Comparison of ENCODE assay signal across 8 cellular contexts in the genomic region with DNA sequence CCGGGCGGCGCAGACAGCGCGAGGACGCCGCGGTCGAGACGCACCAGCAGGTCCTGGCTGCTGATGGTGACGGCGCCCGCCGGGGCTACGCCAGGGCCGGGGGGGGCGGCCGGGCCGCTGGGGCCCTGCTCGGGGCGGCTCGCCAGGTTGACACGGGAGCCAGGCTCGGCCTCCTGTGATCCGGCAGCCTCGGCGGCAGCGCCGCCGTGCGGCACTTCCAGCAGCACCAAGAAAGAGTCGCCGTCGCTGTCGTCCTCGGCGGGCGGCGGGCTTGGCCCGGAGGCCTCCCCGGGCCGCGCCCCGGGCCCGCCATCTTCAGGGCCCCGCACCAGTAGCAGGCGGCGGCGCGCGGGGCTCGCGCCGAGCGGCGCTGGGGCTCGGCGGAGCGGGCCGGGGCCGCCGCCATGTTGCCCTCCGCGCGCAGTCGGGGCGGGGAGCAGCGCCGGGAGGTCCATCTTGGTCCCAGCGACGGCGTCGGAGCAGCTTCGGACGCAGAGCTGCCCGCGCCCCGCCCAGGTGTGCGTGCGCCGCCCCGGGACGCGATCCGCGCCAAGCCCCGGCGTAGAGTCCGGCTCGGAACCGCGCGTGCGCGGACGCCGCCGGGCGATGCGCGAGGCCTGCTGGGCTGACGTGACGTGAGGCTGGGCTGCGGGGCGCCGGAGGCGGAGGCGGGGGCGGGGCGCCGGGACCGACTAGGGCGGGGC. TPM values are rescaled to one million over a fixed set of nuclear protein-coding genes. Genes with fewer than 3 reads are reported as not detected.
DNase-seq lines count a peak whose midpoint lies in the region; ATAC-seq and TF ChIP-seq lines count a peak whose summit lies in the region.

A gene with protein sequence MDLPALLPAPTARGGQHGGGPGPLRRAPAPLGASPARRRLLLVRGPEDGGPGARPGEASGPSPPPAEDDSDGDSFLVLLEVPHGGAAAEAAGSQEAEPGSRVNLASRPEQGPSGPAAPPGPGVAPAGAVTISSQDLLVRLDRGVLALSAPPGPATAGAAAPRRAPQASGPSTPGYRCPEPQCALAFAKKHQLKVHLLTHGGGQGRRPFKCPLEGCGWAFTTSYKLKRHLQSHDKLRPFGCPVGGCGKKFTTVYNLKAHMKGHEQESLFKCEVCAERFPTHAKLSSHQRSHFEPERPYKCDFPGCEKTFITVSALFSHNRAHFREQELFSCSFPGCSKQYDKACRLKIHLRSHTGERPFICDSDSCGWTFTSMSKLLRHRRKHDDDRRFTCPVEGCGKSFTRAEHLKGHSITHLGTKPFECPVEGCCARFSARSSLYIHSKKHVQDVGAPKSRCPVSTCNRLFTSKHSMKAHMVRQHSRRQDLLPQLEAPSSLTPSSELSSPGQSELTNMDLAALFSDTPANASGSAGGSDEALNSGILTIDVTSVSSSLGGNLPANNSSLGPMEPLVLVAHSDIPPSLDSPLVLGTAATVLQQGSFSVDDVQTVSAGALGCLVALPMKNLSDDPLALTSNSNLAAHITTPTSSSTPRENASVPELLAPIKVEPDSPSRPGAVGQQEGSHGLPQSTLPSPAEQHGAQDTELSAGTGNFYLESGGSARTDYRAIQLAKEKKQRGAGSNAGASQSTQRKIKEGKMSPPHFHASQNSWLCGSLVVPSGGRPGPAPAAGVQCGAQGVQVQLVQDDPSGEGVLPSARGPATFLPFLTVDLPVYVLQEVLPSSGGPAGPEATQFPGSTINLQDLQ (minus strand): TSS at position 481 of the 704 bp plus-strand sequence. CDS start 26 bp downstream, at position 455.

- H3K9me3 Mint-ChIP-seq in CD4-positive, CD25-positive, alpha-beta regulatory T cell = no peaks in the 10 kb centered on the region

- H3K36me3 ChIP-seq in CD4-positive, CD25-positive, alpha-beta regulatory T cell (ENCODE audit: control insufficient read depth, insufficient read depth, low read length) = peaks cover 16% of the 10 kb centered on the region
- H3K36me3 ChIP-seq in right lobe of liver = peaks cover 3 to 11% (median 8%) of the 10 kb centered on the region in 4 donors

- H3K27ac ChIP-seq in CD4-positive, CD25-positive, alpha-beta regulatory T cell (ENCODE audit: insufficient read depth, low read length, poor library complexity, severe bottlenecking) = peak within 1 kb of the TSS; percentile 81
- peak within 1 kb of the TSS; percentile 85 to 98 (median 88) for H3K27ac ChIP-seq in right lobe of liver

- H3K27ac Mint-ChIP-seq in CD4-positive, CD25-positive, alpha-beta regulatory T cell = peak within 1 kb of the TSS; percentile 71 to 93 (median 89)

- no peaks in the 10 kb centered on the region for H3K27me3 ChIP-seq in CD4-positive, CD25-positive, alpha-beta regulatory T cell (ENCODE audit: control insufficient read depth, insufficient read depth, low read length)
- H3K27me3 ChIP-seq in right lobe of liver = no peaks in the 10 kb centered on the region

- 0% methylated on average over 32 of the region's 113 CpGs for WGBS in right lobe of liver (ENCODE audit: insufficient coverage, low coverage, low lambda C conversion rate, missing lambda C conversion rate)

- peaks cover 20 to 47% (median 35%) of the 10 kb centered on the region in 4 donors for H3K4me1 Mint-ChIP-seq in CD4-positive, CD25-positive, alpha-beta regulatory T cell

- H3K4me1 ChIP-seq in CD4-positive, CD25-positive, alpha-beta regulatory T cell (ENCODE audit: control insufficient read depth, insufficient read depth, low read length, poor library complexity, severe bottlenecking) = peaks cover 40% of the 10 kb centered on the region
- H3K4me1 ChIP-seq in right lobe of liver = peaks cover 0 to 29% (median 13%) of the 10 kb centered on the region in 4 donors

- H3K36me3 Mint-ChIP-seq in CD4-positive, CD25-positive, alpha-beta regulatory T cell = peaks cover 22% of the 10 kb centered on the region

- H3K9me3 ChIP-seq in CD4-positive, CD25-positive, alpha-beta regulatory T cell (ENCODE audit: control insufficient read depth in 2 of 2, low read length in 2 of 2) = no peaks in the 10 kb centered on the region
- H3K9me3 ChIP-seq in right lobe of liver = no peaks in the 10 kb centered on the region

- peak; percentile 84 to 86 for ATAC-seq in CD4-positive, CD25-positive, alpha-beta regulatory T cell (ENCODE audit: low read depth in 2 of 2)
- ATAC-seq in GM19395 (IDR thresholded peaks at IDR 0.05; ENCODE audit: unreplicated experiment) (peak; percentile 70), HG03558 (IDR thresholded peaks at IDR 0.05; ENCODE audit: extremely low read depth, unreplicated experiment) (peak; percentile 59), right lobe of liver (peak; percentile 60 to 81 (median 75))

- peak; percentile 38 to 66 (median 46) for TF ChIP-seq CTCF in right lobe of liver (IDR thresholded peaks at IDR 0.05)

- peak within 1 kb of the TSS; percentile 89 to 92 (median 91) for H3K4me3 Mint-ChIP-seq in CD4-positive, CD25-positive, alpha-beta regulatory T cell

- TF ChIP-seq POLR2A in right lobe of liver (IDR thresholded peaks at IDR 0.05) = peak; percentile 96

- intact Hi-C loops in right lobe of liver (cut with DNase I) = no loop called here

- H3K4me3 ChIP-seq in CD4-positive, CD25-positive, alpha-beta regulatory T cell (ENCODE audit: low read depth, low read length) = peak within 1 kb of the TSS; percentile 84
- H3K4me3 ChIP-seq in right lobe of liver = peak within 1 kb of the TSS; percentile 63 to 73 (median 73)

- no peaks in the 10 kb centered on the region for H3K27me3 Mint-ChIP-seq in CD4-positive, CD25-positive, alpha-beta regulatory T cell

- peak; percentile 89 to 93 (median 91) for DNase-seq in CD4-positive, CD25-positive, alpha-beta regulatory T cell
- DNase-seq in NCI-H774 (lab: John Stamatoyannopoulos, UW) = peak; percentile 95
- DNase-seq in activated CD4-positive, alpha-beta T cell treated with anti-CD3 and anti-CD28 coated beads, Interleukin-2, amount 50 U/mL, for 48 hours = peak; percentile 89 to 90
- peak; percentile 97 for DNase-seq in dermis blood vessel endothelial cell
- peak; percentile 97 to 98 (median 97) for DNase-seq in right lobe of liver
- DNase-seq in stimulated activated CD4-positive, alpha-beta T cell treated with anti-CD3 and anti-CD28 coated beads, Interleukin-4, amount 100 ng/mL, for 24 hours = peak; percentile 93

RNA-seq across cellular contexts. Expression of the gene that starts here (rescaled TPM):
- total RNA-seq in CD4-positive, CD25-positive, alpha-beta regulatory T cell = 59.8 TPM
- 10 to 100 TPM; 11.4 to 16.3 (median 12.4) TPM for polyA plus RNA-seq in CD4-positive, CD25-positive, alpha-beta regulatory T cell
- total RNA-seq in dermis blood vessel endothelial cell (22.2 and 22.8 TPM in 2 replicates), right lobe of liver (10 to 100 TPM; 16.4 to 30.2 (median 24.0) TPM)

Comparison
In these comparisons a context has a peak if more than half of its experiments do, and no peak if none do; other contexts are left out.
1. Peak in every context shown above with its lines: DNase-seq, ATAC-seq, H3K4me3 ChIP-seq and H3K27ac ChIP-seq.